Comparison of ENCODE assay signal across 14 cellular contexts in genomic region chr2:134250840-134251461, GRCh38. TPM values are rescaled to one million over a fixed set of nuclear protein-coding genes. Genes with fewer than 3 reads are reported as not detected.
DNase-seq lines count a peak whose midpoint lies in the region; ATAC-seq, FAIRE-seq and TF ChIP-seq lines count a peak whose summit lies in the region.
"Had no signal": no experiment of that assay in that cellular context is flagged by ENCODE, and none has a peak within 500 bp of the region (broad histone marks: within the 10 kb centered on the region; RNA-seq: fewer than 3 reads in every experiment).

No MANE protein-coding gene starts in this region.

- no peaks in the 10 kb centered on the region for H3K9me3 Mint-ChIP-seq in activated CD4-positive, alpha-beta memory T cell treated with anti-CD3 and anti-CD28 coated beads for 36 hours
- H3K9me3 Mint-ChIP-seq in activated CD4-positive, alpha-beta memory T cell treated with anti-CD3 and anti-CD28 coated beads, Interleukin-2, amount 10 ng/mL, durations not matched to agents 7 days and 5 days: no peaks in the 10 kb centered on the region
- H3K9me3 Mint-ChIP-seq in naive B cell (no peaks in the 10 kb centered on the region), MCF 10A (ENCODE audit: unreplicated experiment) (no peaks in the 10 kb centered on the region)

- 0 out of 2 replicates have a peak, but pooled peaks cover 6% of the 10 kb centered on the region for H3F3A ChIP-seq in SU-DHL-6 (ENCODE audit: insufficient read depth)

- no peaks in the 10 kb centered on the region for H3K27me3 ChIP-seq in SU-DHL-6 (ENCODE audit: low read length)

- H3K4me1 Mint-ChIP-seq in activated CD4-positive, alpha-beta memory T cell treated with anti-CD3 and anti-CD28 coated beads for 36 hours (ENCODE audit: low read depth): peaks cover 89% of the 10 kb centered on the region
- peaks cover 73% of the 10 kb centered on the region for H3K4me1 Mint-ChIP-seq in activated CD4-positive, alpha-beta memory T cell treated with anti-CD3 and anti-CD28 coated beads, Interleukin-2, amount 10 ng/mL, durations not matched to agents 7 days and 5 days
- H3K4me1 Mint-ChIP-seq in naive B cell (peaks cover 83 to 95% (median 93%) of the 10 kb centered on the region in 3 donors), MCF 10A (ENCODE audit: insufficient read depth, unreplicated experiment) (peaks cover 13% of the 10 kb centered on the region)

- no TSS peak for BruUV-seq in MCF 10A (replicated peaks; lab: Mats Ljungman, UMichigan)

- POLR2A ChIA-PET in activated CD4-positive, alpha-beta memory T cell treated with anti-CD3 and anti-CD28 coated beads for 36 hours (lab: Charles Lee): interaction anchor here (0.6 to 2.0 kb wide), 11 partner anchors 11 to 153 kb away, joined by 3 to 10 read pairs (median 5); no protein-coding TSS in a partner anchor
- POLR2A ChIA-PET in activated CD4-positive, alpha-beta memory T cell treated with anti-CD3 and anti-CD28 coated beads, Interleukin-2, amount 10 ng/mL, durations not matched to agents 7 days and 5 days (lab: Charles Lee): interaction anchor here (0.8 to 1.4 kb wide), 7 partner anchors 9 to 133 kb away, joined by 3 to 5 read pairs (median 4); no protein-coding TSS in a partner anchor
- POLR2A ChIA-PET in MCF 10A (lab: Yijun Ruan, JAX): no interaction called here

- no peak overlapping the region for H2AFZ ChIP-seq in SU-DHL-6 (ENCODE audit: low read depth, low read length, severe bottlenecking)
- H2AFZ ChIP-seq: parathyroid adenoma had no signal

- peaks cover 21% of the 10 kb centered on the region for H3K36me3 Mint-ChIP-seq in activated CD4-positive, alpha-beta memory T cell treated with anti-CD3 and anti-CD28 coated beads for 36 hours
- peaks cover 17% of the 10 kb centered on the region for H3K36me3 Mint-ChIP-seq in activated CD4-positive, alpha-beta memory T cell treated with anti-CD3 and anti-CD28 coated beads, Interleukin-2, amount 10 ng/mL, durations not matched to agents 7 days and 5 days (ENCODE audit: low read depth)
- peaks cover 8 to 9% of the 10 kb centered on the region in 2 donors for H3K36me3 Mint-ChIP-seq in naive B cell
- H3K36me3 Mint-ChIP-seq in MCF 10A (ENCODE audit: insufficient read depth, unreplicated experiment): peaks cover 10% of the 10 kb centered on the region

- peak overlapping the region; percentile 39 for H3K4me2 ChIP-seq in SU-DHL-6 (ENCODE audit: low read depth, low read length, poor library complexity, severe bottlenecking)

- no peaks in the 10 kb centered on the region for H3K36me3 ChIP-seq in SU-DHL-6 (ENCODE audit: low read length)

- no peaks in the 10 kb centered on the region for H3K9me2 ChIP-seq in SU-DHL-6 (replicated peaks; ENCODE audit: insufficient read depth, low read length)

- intact Hi-C loops in activated CD4-positive, alpha-beta memory T cell treated with anti-CD3 and anti-CD28 coated beads for 36 hours (cut with micrococcal nuclease): loop anchor here (1.0 to 10.0 kb wide), 8 partner anchors 18 to 366 kb away; no protein-coding TSS in a partner anchor
- intact Hi-C loops in MCF 10A (cut with micrococcal nuclease): no loop called here

- no peak overlapping the region for H3K4me3 Mint-ChIP-seq in activated CD4-positive, alpha-beta memory T cell treated with anti-CD3 and anti-CD28 coated beads for 36 hours
- no peak overlapping the region for H3K4me3 Mint-ChIP-seq in activated CD4-positive, alpha-beta memory T cell treated with anti-CD3 and anti-CD28 coated beads, Interleukin-2, amount 10 ng/mL, durations not matched to agents 7 days and 5 days
- H3K4me3 Mint-ChIP-seq in naive B cell (peak overlapping the region; percentile 34 to 83 (median 63)), MCF 10A (ENCODE audit: unreplicated experiment) (no peak overlapping the region)

- H3K79me2 ChIP-seq in SU-DHL-6 (ENCODE audit: insufficient read depth, low read length): no peaks in the 10 kb centered on the region

- no peaks in the 10 kb centered on the region for H4K20me1 ChIP-seq in SU-DHL-6 (ENCODE audit: low read depth, low read length)

- ATAC-seq in HG02885 (IDR thresholded peaks at IDR 0.05; ENCODE audit: poor library complexity, unreplicated experiment) (peak; percentile 18), naive B cell (ENCODE audit: low read depth in 2 of 2) (no peak), HG03571 (IDR thresholded peaks at IDR 0.05; ENCODE audit: unreplicated experiment) (no peak)

- peak overlapping the region; percentile 36 for H3K27ac ChIP-seq in SU-DHL-6 (ENCODE audit: low read depth, low read length)
- H3K27ac ChIP-seq: parathyroid adenoma had no signal

- H3K9ac ChIP-seq in SU-DHL-6 (ENCODE audit: low read length): 0 out of 2 replicates have a peak overlapping the region, but pooled peaks have one; percentile 7
- H3K9ac ChIP-seq: parathyroid adenoma had no signal

- no peak overlapping the region for H3K4me3 ChIP-seq in SU-DHL-6 (ENCODE audit: insufficient read depth, low read length, poor library complexity, severe bottlenecking)

- H3K27me3 Mint-ChIP-seq in activated CD4-positive, alpha-beta memory T cell treated with anti-CD3 and anti-CD28 coated beads for 36 hours: peaks cover 2% of the 10 kb centered on the region
- peaks cover 52% of the 10 kb centered on the region for H3K27me3 Mint-ChIP-seq in activated CD4-positive, alpha-beta memory T cell treated with anti-CD3 and anti-CD28 coated beads, Interleukin-2, amount 10 ng/mL, durations not matched to agents 7 days and 5 days
- H3K27me3 Mint-ChIP-seq in naive B cell (no peaks in the 10 kb centered on the region), MCF 10A (ENCODE audit: insufficient read depth, unreplicated experiment) (no peaks in the 10 kb centered on the region)

- peak; percentile 50 for DNase-seq in activated CD4-positive, alpha-beta memory T cell treated with anti-CD3 and anti-CD28 coated beads for 36 hours
- no peak for DNase-seq in activated CD4-positive, alpha-beta memory T cell treated with anti-CD3 and anti-CD28 coated beads, Interleukin-2, amount 10 ng/mL, durations not matched to agents 7 days and 5 days
- DNase-seq in naive B cell (no peak), urothelium cell line (ENCODE audit: low spot score) (no peak), MCF 10A (ENCODE audit: unreplicated experiment) (no peak)
- DNase-seq: foreskin melanocyte, midbrain, NCI-H1092, NCI-H446 had no signal

- CTCF ChIA-PET in activated CD4-positive, alpha-beta memory T cell treated with anti-CD3 and anti-CD28 coated beads for 36 hours (lab: Charles Lee): interaction anchor here (0.8 to 4.7 kb wide), 8 partner anchors 16 to 161 kb away, joined by 3 to 37 read pairs (median 6); no protein-coding TSS in a partner anchor
- CTCF ChIA-PET in activated CD4-positive, alpha-beta memory T cell treated with anti-CD3 and anti-CD28 coated beads, Interleukin-2, amount 10 ng/mL, durations not matched to agents 7 days and 5 days (lab: Charles Lee): interaction anchor here (1.1 to 2.0 kb wide), 4 partner anchors 20 to 161 kb away, joined by 3 to 6 read pairs (median 4); no protein-coding TSS in a partner anchor
- CTCF ChIA-PET in MCF 10A (lab: Yijun Ruan, JAX): interaction anchor here (0.6 to 2.0 kb wide), 7 partner anchors 21 to 296 kb away, joined by 3 to 12 read pairs (median 4); no protein-coding TSS in a partner anchor

- TF ChIP-seq CTCF in SU-DHL-6 (IDR thresholded peaks at IDR 0.05; ENCODE audit: insufficient read depth, low read length, poor library complexity, severe bottlenecking) (no peak), MCF 10A (IDR thresholded peaks at IDR 0.05; ENCODE audit: unreplicated experiment) (no peak)

- FAIRE-seq in urothelium cell line (lab: Jason Lieb, UNC): no peak
- FAIRE-seq: H1 had no signal

- H3K9me3 ChIP-seq in SU-DHL-6 (ENCODE audit: insufficient read depth, low read length): no peaks in the 10 kb centered on the region

- peak overlapping the region; percentile 19 for H3K27ac Mint-ChIP-seq in activated CD4-positive, alpha-beta memory T cell treated with anti-CD3 and anti-CD28 coated beads for 36 hours
- no peak overlapping the region for H3K27ac Mint-ChIP-seq in activated CD4-positive, alpha-beta memory T cell treated with anti-CD3 and anti-CD28 coated beads, Interleukin-2, amount 10 ng/mL, durations not matched to agents 7 days and 5 days
- H3K27ac Mint-ChIP-seq in naive B cell (peak overlapping the region; percentile 30 to 100 (median 88)), MCF 10A (ENCODE audit: low read depth, unreplicated experiment) (no peak overlapping the region)

RNA-seq across cellular contexts. Expression of gene MGAT5, which starts 2.9 kb away (rescaled TPM):
- total RNA-seq in activated CD4-positive, alpha-beta memory T cell treated with anti-CD3 and anti-CD28 coated beads for 36 hours: 10 to 100 TPM; 33.6 to 38.3 TPM
- 10 to 100 TPM; 44.5 to 44.9 TPM for total RNA-seq in activated CD4-positive, alpha-beta memory T cell treated with anti-CD3 and anti-CD28 coated beads, Interleukin-2, amount 10 ng/mL, durations not matched to agents 7 days and 5 days
- 10 to 100 TPM in 5 of 6 donors, 1 to 10 TPM in 1; 9.7 to 41.3 (median 29.6) TPM for polyA plus RNA-seq in naive B cell (ENCODE audit: low read depth in 6 of 6)
- total RNA-seq in MCF 10A (2022): 22.2 and 32.3 TPM in 2 replicates

Comparison
In these comparisons a context has a peak if more than half of its experiments do, and no peak if none do; other contexts are left out.
1. H3K27ac Mint-ChIP-seq: peak in activated CD4-positive, alpha-beta memory T cell treated with anti-CD3 and anti-CD28 coated beads for 36 hours (single experiment) and naive B cell (6 of 6); none in activated CD4-positive, alpha-beta memory T cell treated with anti-CD3 and anti-CD28 coated beads, Interleukin-2, amount 10 ng/mL, durations not matched to agents 7 days and 5 days (single experiment) and MCF 10A (single experiment).
2. H3K4me3 Mint-ChIP-seq: peak in naive B cell (8 of 8); none in activated CD4-positive, alpha-beta memory T cell treated with anti-CD3 and anti-CD28 coated beads for 36 hours (single experiment), activated CD4-positive, alpha-beta memory T cell treated with anti-CD3 and anti-CD28 coated beads, Interleukin-2, amount 10 ng/mL, durations not matched to agents 7 days and 5 days (single experiment) and MCF 10A (single experiment).